1 cellular context compared by ENCODE assay signal in the genomic region with DNA sequence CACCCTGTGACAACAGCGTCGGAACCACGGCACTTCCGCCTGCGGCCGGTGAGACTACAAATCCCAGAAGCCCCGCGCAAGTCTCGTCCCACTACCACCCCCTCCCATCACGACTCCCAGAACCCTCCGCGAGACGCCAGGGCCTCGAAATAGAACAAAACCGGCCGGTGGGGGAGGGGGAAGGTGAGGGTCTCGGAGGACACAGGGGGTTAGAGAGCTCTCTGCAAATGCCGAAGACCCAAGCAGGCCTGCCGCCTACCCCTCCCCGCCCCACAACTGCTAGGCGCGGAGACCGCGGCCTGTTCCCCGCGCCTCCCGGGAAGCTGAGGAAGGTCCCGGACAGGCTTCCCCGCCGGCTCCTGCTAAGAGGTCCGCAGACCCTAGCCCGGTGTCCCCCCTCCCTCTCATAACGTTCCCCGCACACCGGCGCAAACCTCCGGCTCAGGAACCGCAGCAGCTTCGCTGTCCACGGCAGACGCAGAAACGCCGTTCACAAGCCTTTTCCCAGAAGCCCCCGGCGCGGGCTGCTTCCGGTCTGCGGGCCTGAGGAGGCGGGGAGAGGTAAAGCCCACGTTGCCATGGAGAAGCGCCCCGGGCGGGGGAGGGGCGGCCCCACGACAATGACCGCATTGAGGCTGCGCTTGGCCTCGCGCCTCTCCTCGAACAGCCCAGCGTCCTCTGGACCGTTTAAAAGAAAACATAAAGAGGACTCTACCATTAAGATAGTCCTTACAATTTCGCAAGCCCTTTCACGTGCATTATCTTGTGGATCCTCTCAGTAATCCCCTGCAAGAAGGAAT.
TF ChIP-seq lines count a peak whose summit lies in the region.

A gene (minus strand): TSS at position 485 of the 800 bp plus-strand sequence. CDS start 3,770 bp downstream, outside the sequence.

TF ChIP-seq in HepG2, 621 proteins besides CTCF, POLR2A, EP300 and RAD21 (continued from another document and continues in another):
- 0 out of 2 replicates have a peak, but pooled peaks have one; percentile 51 for TF ChIP-seq BHLHE40 (IDR thresholded peaks at IDR 0.05; ENCODE audit: low read length)
- TF ChIP-seq ZNF83 (CRISPR knock-in tag; IDR thresholded peaks at IDR 0.05; ENCODE audit: borderline replicate concordance): no peak
- peak; percentile 86; the same call in 1 of the 2 replicates for TF ChIP-seq ZNF761 (CRISPR knock-in tag; conservative IDR thresholded peaks at IDR 0.05)
- TF ChIP-seq, protein P1, sequence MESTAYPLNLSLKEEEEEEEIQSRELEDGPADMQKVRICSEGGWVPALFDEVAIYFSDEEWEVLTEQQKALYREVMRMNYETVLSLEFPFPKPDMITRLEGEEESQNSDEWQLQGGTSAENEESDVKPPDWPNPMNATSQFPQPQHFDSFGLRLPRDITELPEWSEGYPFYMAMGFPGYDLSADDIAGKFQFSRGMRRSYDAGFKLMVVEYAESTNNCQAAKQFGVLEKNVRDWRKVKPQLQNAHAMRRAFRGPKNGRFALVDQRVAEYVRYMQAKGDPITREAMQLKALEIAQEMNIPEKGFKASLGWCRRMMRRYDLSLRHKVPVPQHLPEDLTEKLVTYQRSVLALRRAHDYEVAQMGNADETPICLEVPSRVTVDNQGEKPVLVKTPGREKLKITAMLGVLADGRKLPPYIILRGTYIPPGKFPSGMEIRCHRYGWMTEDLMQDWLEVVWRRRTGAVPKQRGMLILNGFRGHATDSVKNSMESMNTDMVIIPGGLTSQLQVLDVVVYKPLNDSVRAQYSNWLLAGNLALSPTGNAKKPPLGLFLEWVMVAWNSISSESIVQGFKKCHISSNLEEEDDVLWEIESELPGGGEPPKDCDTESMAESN (CRISPR knock-in tag; conservative IDR thresholded peaks at IDR 0.05): peak; percentile 63
- TF ChIP-seq, protein P2, sequence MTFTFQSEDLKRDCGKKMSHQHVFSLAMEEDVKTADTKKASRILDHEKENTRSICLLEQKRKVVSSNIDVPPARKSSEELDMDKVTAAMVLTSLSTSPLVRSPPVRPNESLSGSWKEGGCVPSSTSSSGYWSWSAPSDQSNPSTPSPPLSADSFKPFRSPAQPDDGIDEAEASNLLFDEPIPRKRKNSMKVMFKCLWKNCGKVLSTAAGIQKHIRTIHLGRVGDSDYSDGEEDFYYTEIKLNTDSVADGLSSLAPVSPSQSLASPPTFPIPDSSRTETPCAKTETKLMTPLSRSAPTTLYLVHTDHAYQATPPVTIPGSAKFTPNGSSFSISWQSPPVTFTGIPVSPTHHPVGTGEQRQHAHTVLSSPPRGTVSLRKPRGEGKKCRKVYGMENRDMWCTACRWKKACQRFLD (CRISPR knock-in tag; IDR thresholded peaks at IDR 0.05; ENCODE audit: borderline replicate concordance): peak; percentile 97
- peak; percentile 46; the same call in 1 of the 2 replicates for TF ChIP-seq ZNF160 (CRISPR knock-in tag; IDR thresholded peaks at IDR 0.05)
- peak; percentile 88 for TF ChIP-seq ZNF143 (CRISPR knock-in tag; IDR thresholded peaks at IDR 0.05)
- TF ChIP-seq, protein P3, sequence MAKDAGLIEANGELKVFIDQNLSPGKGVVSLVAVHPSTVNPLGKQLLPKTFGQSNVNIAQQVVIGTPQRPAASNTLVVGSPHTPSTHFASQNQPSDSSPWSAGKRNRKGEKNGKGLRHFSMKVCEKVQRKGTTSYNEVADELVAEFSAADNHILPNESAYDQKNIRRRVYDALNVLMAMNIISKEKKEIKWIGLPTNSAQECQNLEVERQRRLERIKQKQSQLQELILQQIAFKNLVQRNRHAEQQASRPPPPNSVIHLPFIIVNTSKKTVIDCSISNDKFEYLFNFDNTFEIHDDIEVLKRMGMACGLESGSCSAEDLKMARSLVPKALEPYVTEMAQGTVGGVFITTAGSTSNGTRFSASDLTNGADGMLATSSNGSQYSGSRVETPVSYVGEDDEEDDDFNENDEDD (CRISPR knock-in tag; IDR thresholded peaks at IDR 0.05; ENCODE audit: borderline replicate concordance): peak; percentile 83
- no peak for TF ChIP-seq GFI1 (CRISPR knock-in tag; IDR thresholded peaks at IDR 0.05; ENCODE audit: borderline replicate concordance)
- no peak for TF ChIP-seq ZNF10 (CRISPR knock-in tag; IDR thresholded peaks at IDR 0.05; ENCODE audit: borderline replicate concordance, low read depth)
- TF ChIP-seq, protein P4, sequence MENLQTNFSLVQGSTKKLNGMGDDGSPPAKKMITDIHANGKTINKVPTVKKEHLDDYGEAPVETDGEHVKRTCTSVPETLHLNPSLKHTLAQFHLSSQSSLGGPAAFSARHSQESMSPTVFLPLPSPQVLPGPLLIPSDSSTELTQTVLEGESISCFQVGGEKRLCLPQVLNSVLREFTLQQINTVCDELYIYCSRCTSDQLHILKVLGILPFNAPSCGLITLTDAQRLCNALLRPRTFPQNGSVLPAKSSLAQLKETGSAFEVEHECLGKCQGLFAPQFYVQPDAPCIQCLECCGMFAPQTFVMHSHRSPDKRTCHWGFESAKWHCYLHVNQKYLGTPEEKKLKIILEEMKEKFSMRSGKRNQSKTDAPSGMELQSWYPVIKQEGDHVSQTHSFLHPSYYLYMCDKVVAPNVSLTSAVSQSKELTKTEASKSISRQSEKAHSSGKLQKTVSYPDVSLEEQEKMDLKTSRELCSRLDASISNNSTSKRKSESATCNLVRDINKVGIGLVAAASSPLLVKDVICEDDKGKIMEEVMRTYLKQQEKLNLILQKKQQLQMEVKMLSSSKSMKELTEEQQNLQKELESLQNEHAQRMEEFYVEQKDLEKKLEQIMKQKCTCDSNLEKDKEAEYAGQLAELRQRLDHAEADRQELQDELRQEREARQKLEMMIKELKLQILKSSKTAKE (CRISPR knock-in tag; IDR thresholded peaks at IDR 0.05; ENCODE audit: borderline replicate concordance): 0 out of 2 replicates have a peak, but pooled peaks have one; percentile 33
- TF ChIP-seq, protein P5, sequence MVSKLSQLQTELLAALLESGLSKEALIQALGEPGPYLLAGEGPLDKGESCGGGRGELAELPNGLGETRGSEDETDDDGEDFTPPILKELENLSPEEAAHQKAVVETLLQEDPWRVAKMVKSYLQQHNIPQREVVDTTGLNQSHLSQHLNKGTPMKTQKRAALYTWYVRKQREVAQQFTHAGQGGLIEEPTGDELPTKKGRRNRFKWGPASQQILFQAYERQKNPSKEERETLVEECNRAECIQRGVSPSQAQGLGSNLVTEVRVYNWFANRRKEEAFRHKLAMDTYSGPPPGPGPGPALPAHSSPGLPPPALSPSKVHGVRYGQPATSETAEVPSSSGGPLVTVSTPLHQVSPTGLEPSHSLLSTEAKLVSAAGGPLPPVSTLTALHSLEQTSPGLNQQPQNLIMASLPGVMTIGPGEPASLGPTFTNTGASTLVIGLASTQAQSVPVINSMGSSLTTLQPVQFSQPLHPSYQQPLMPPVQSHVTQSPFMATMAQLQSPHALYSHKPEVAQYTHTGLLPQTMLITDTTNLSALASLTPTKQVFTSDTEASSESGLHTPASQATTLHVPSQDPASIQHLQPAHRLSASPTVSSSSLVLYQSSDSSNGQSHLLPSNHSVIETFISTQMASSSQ (IDR thresholded peaks at IDR 0.05; ENCODE audit: low read depth): no peak
- TF ChIP-seq, protein P5 (CRISPR knock-in tag; IDR thresholded peaks at IDR 0.05; ENCODE audit: borderline replicate concordance): peak; percentile 58; the same call in 1 of the 2 replicates
- TF ChIP-seq TBX2 (CRISPR knock-in tag; IDR thresholded peaks at IDR 0.05; ENCODE audit: borderline replicate concordance): peak; percentile 62; the same call in 1 of the 2 replicates
- TF ChIP-seq RCOR2 (CRISPR knock-in tag; IDR thresholded peaks at IDR 0.05): peak; percentile 51; the same call in 1 of the 2 replicates
- TF ChIP-seq, protein P6, sequence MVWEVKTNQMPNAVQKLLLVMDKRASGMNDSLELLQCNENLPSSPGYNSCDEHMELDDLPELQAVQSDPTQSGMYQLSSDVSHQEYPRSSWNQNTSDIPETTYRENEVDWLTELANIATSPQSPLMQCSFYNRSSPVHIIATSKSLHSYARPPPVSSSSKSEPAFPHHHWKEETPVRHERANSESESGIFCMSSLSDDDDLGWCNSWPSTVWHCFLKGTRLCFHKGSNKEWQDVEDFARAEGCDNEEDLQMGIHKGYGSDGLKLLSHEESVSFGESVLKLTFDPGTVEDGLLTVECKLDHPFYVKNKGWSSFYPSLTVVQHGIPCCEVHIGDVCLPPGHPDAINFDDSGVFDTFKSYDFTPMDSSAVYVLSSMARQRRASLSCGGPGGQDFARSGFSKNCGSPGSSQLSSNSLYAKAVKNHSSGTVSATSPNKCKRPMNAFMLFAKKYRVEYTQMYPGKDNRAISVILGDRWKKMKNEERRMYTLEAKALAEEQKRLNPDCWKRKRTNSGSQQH (CRISPR knock-in tag; IDR thresholded peaks at IDR 0.05; ENCODE audit: low read depth): peak; percentile 91
- 0 out of 2 replicates have a peak, but pooled peaks have one; percentile 9 for TF ChIP-seq NR2F2 (IDR thresholded peaks at IDR 0.05; ENCODE audit: borderline replicate concordance, low read depth)
- peak; percentile 67 for TF ChIP-seq ZNF709 (CRISPR knock-in tag; IDR thresholded peaks at IDR 0.05)
- TF ChIP-seq, protein P7, sequence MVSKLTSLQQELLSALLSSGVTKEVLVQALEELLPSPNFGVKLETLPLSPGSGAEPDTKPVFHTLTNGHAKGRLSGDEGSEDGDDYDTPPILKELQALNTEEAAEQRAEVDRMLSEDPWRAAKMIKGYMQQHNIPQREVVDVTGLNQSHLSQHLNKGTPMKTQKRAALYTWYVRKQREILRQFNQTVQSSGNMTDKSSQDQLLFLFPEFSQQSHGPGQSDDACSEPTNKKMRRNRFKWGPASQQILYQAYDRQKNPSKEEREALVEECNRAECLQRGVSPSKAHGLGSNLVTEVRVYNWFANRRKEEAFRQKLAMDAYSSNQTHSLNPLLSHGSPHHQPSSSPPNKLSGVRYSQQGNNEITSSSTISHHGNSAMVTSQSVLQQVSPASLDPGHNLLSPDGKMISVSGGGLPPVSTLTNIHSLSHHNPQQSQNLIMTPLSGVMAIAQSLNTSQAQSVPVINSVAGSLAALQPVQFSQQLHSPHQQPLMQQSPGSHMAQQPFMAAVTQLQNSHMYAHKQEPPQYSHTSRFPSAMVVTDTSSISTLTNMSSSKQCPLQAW (CRISPR knock-in tag; IDR thresholded peaks at IDR 0.05): peak; percentile 57
- TF ChIP-seq REXO4 (CRISPR knock-in tag; IDR thresholded peaks at IDR 0.05; ENCODE audit: borderline replicate concordance): no peak
- 0 out of 2 replicates have a peak, but pooled peaks have one; percentile 88 for TF ChIP-seq ZNF598 (CRISPR knock-in tag; IDR thresholded peaks at IDR 0.05; ENCODE audit: borderline replicate concordance)
- TF ChIP-seq SUZ12 (IDR thresholded peaks at IDR 0.05; ENCODE audit: low read depth, low read length): peak; percentile 75
- TF ChIP-seq, protein P8, sequence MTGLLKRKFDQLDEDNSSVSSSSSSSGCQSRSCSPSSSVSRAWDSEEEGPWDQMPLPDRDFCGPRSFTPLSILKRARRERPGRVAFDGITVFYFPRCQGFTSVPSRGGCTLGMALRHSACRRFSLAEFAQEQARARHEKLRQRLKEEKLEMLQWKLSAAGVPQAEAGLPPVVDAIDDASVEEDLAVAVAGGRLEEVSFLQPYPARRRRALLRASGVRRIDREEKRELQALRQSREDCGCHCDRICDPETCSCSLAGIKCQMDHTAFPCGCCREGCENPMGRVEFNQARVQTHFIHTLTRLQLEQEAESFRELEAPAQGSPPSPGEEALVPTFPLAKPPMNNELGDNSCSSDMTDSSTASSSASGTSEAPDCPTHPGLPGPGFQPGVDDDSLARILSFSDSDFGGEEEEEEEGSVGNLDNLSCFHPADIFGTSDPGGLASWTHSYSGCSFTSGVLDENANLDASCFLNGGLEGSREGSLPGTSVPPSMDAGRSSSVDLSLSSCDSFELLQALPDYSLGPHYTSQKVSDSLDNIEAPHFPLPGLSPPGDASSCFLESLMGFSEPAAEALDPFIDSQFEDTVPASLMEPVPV (CRISPR knock-in tag; IDR thresholded peaks at IDR 0.05): no peak
- no peak for TF ChIP-seq ZNF629 (CRISPR knock-in tag; conservative IDR thresholded peaks at IDR 0.05)
- TF ChIP-seq, protein P9, sequence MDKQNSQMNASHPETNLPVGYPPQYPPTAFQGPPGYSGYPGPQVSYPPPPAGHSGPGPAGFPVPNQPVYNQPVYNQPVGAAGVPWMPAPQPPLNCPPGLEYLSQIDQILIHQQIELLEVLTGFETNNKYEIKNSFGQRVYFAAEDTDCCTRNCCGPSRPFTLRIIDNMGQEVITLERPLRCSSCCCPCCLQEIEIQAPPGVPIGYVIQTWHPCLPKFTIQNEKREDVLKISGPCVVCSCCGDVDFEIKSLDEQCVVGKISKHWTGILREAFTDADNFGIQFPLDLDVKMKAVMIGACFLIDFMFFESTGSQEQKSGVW (CRISPR knock-in tag; IDR thresholded peaks at IDR 0.05; ENCODE audit: borderline replicate concordance): no peak; the same call in 1 of the 2 replicates
- TF ChIP-seq FOXK2 (IDR thresholded peaks at IDR 0.05): no peak
- TF ChIP-seq NFATC3 (CRISPR knock-in tag; IDR thresholded peaks at IDR 0.05): peak; percentile 85; the same call in 1 of the 2 replicates
